Comparison of ENCODE assay signal across 8 cellular contexts in the genomic region with DNA sequence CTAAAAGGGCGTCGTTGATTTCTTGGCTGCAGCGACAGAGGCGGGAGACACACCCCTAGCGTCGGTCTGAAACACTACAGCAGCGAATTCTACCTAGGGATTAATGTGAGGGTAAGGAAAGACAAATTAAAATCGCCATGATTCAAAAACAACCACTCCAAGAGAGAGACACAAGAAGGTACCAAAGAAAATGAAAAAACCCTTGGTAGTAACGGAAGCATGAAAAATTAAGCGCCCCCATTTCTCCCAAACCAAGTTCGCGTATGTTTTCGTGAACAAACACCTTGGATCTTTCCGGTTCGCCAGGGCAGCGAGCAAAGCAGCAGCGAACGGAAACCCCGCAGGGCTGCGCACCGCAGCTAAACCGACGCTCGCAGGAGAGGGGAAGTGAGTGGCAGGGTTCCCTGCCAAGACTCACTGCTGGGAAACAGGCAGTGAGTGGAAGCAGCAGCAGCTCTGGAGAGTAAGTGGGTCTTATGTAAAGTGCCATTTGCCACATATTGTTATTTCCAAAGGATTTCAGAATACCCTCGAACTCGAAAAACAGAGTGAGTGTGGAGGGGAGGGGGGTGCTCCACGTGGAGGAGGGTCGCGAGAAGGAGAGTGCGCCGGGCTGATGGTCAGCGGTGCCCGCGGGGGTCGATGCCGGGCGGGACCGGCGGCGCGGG. TPM values are rescaled to one million over a fixed set of nuclear protein-coding genes. Genes with fewer than 3 reads are reported as not detected.
DNase-seq lines count a peak whose midpoint lies in the region; ATAC-seq and TF ChIP-seq lines count a peak whose summit lies in the region.

No MANE protein-coding gene starts in this region.

- POLR2A ChIA-PET in SK-N-SH (lab: Yijun Ruan, JAX) = no interaction called here

- H4K8ac ChIP-seq in trophoblast cell (ENCODE audit: low read depth, low read length) = peak overlapping the region; percentile 79

- H2BK12ac ChIP-seq in trophoblast cell (ENCODE audit: low read length) = no peak overlapping the region

- DNase-seq in NCI-H1048 (lab: John Stamatoyannopoulos, UW) (peak; percentile 56), SK-N-SH (peak; percentile 65), head of caudate nucleus (peak; percentile 37 to 83 (median 63)), trophoblast cell (peak; percentile 71 to 90), transverse colon (peak; percentile 86)
- DNase-seq in activated naive CD8-positive, alpha-beta T cell treated with anti-CD3 and anti-CD28 coated beads for 36 hours = peak; percentile 69

- peaks cover 15% of the 10 kb centered on the region for H3K79me1 ChIP-seq in trophoblast cell (ENCODE audit: low read length)

- H4K12ac ChIP-seq in trophoblast cell (ENCODE audit: low read depth, low read length) = no peak overlapping the region

- H3K4me3 ChIP-seq in GM08714 (ENCODE audit: low read length) (peak overlapping the region; percentile 72), SK-N-SH (ENCODE audit: low read depth in 2 of 2, low read length in 1 of 2) (peak overlapping the region; percentile 88 to 99), trophoblast cell (ENCODE audit: low read depth, low read length) (peak overlapping the region; percentile 93), transverse colon (peak overlapping the region; percentile 71 to 97 (median 81))

- H3K9ac ChIP-seq in SK-N-SH = peak overlapping the region; percentile 91
- H3K9ac ChIP-seq in trophoblast cell (ENCODE audit: low read length) = peak overlapping the region; percentile 77

- H4K91ac ChIP-seq in trophoblast cell (ENCODE audit: low read depth, low read length) = peak overlapping the region; percentile 72

- TF ChIP-seq CTCF in SK-N-SH (IDR thresholded peaks at IDR 0.05) = peak; percentile 71
- TF ChIP-seq CTCF in transverse colon (IDR thresholded peaks at IDR 0.05) = peak; percentile 74 to 94 (median 77)

- H3K27me3 ChIP-seq in SK-N-SH (ENCODE audit: insufficient read depth) = no peaks in the 10 kb centered on the region
- no peaks in the 10 kb centered on the region for H3K27me3 ChIP-seq in trophoblast cell (ENCODE audit: insufficient read depth, low read length)
- no peaks in the 10 kb centered on the region for H3K27me3 ChIP-seq in transverse colon

- H3K79me2 ChIP-seq in SK-N-SH (ENCODE audit: insufficient read depth) (peaks cover 78% of the 10 kb centered on the region), trophoblast cell (ENCODE audit: control insufficient read depth, insufficient read depth, low read length, poor library complexity) (peaks cover 22% of the 10 kb centered on the region)

- TF ChIP-seq POLR2A in transverse colon (IDR thresholded peaks at IDR 0.05) = peak; percentile 61

- H3K9me2 ChIP-seq in SK-N-SH = no peaks in the 10 kb centered on the region

- H3K9me3 Mint-ChIP-seq in activated naive CD8-positive, alpha-beta T cell treated with anti-CD3 and anti-CD28 coated beads for 36 hours = no peaks in the 10 kb centered on the region

- intact Hi-C loops in head of caudate nucleus (cut with DNase I) (loop anchor here (5.0 kb wide), 1 partner anchor 94 kb away; a partner anchor contains a TSS), transverse colon (cut with DNase I; ENCODE audit: low total_unique reads) (loop anchor here (5.0 kb wide), 1 partner anchor 54 kb away; no protein-coding TSS in a partner anchor)

- H3K14ac ChIP-seq in trophoblast cell (ENCODE audit: low read length) = peak overlapping the region; percentile 77

- peak overlapping the region; percentile 90 to 96 for H3K27ac ChIP-seq in SK-N-SH (ENCODE audit: low read depth in 2 of 2, low read length in 1 of 2)
- peak overlapping the region; percentile 90 for H3K27ac ChIP-seq in trophoblast cell (ENCODE audit: low read depth, low read length)
- H3K27ac ChIP-seq in transverse colon = peak overlapping the region; percentile 98 to 100 (median 98)

- in situ Hi-C loops in transverse colon (cut with MboI; ENCODE audit: low pct_ligation_motif_present in 1 of 4, low pct_unique_long_range_greater_than_20kb in 1 of 4, low sequenced_read_pairs in 3 of 4) = no loop called here

- H3K36me3 Mint-ChIP-seq in activated naive CD8-positive, alpha-beta T cell treated with anti-CD3 and anti-CD28 coated beads for 36 hours = peaks cover 16% of the 10 kb centered on the region

- H3K9me3 ChIP-seq in SK-N-SH (no peaks in the 10 kb centered on the region), trophoblast cell (ENCODE audit: insufficient read depth, low read depth, low read length) (peaks cover 2% of the 10 kb centered on the region), transverse colon (no peaks in the 10 kb centered on the region)

- peak overlapping the region; percentile 13 for H2AK5ac ChIP-seq in trophoblast cell (ENCODE audit: low read length)

- peaks cover 26% of the 10 kb centered on the region for H3F3A ChIP-seq in SK-N-SH (replicated peaks; ENCODE audit: insufficient read depth)

- peak overlapping the region; percentile 26 for H2BK120ac ChIP-seq in trophoblast cell (ENCODE audit: insufficient read depth, low read length, poor library complexity)

- H3K4ac ChIP-seq in trophoblast cell (ENCODE audit: low read depth, low read length) = peak overlapping the region; percentile 68

- CTCF ChIA-PET in SK-N-SH (lab: Yijun Ruan, JAX) = interaction anchor here (1.4 to 2.3 kb wide), 9 partner anchors 10 to 129 kb away, joined by 3 to 16 read pairs (median 4); no protein-coding TSS in a partner anchor

- peak overlapping the region; percentile 66 for H3K4me2 ChIP-seq in SK-N-SH
- H3K4me2 ChIP-seq in trophoblast cell (ENCODE audit: low read length) = peak overlapping the region; percentile 75

- no peaks in the 10 kb centered on the region for H3K27me3 Mint-ChIP-seq in activated naive CD8-positive, alpha-beta T cell treated with anti-CD3 and anti-CD28 coated beads for 36 hours

- under 1% methylated on average over 33 of the region's 41 CpGs for WGBS in SK-N-SH (ENCODE audit: low lambda C conversion rate)
- WGBS in trophoblast cell (ENCODE audit: extremely low coverage, insufficient coverage, insufficient read length) = no CpG with 5 or more reads among the region's 41 CpGs
- WGBS in transverse colon (ENCODE audit: low coverage in 1 of 2), 2 donors = 0% methylated on average over 8 to 38 of the region's 41 CpGs

- peak overlapping the region; percentile 80 for H3K18ac ChIP-seq in trophoblast cell (ENCODE audit: low read length)

- H3K4me1 Mint-ChIP-seq in activated naive CD8-positive, alpha-beta T cell treated with anti-CD3 and anti-CD28 coated beads for 36 hours = peaks cover 28% of the 10 kb centered on the region

- H2AFZ ChIP-seq in SK-N-SH (ENCODE audit: low read depth) (no peak overlapping the region), trophoblast cell (ENCODE audit: insufficient read depth, low read length, poor library complexity) (no peak overlapping the region)

- TF ChIP-seq EP300 in SK-N-SH (IDR thresholded peaks at IDR 0.05; ENCODE audit: borderline replicate concordance in 1 of 2, low read depth in 1 of 2, low read length in 1 of 2) = no peak
- no peak for TF ChIP-seq EP300 in transverse colon (IDR thresholded peaks at IDR 0.05; ENCODE audit: low read depth)

- peak overlapping the region; percentile 97 for H3K4me3 Mint-ChIP-seq in activated naive CD8-positive, alpha-beta T cell treated with anti-CD3 and anti-CD28 coated beads for 36 hours

- peak; percentile 71 for TF ChIP-seq RAD21 in SK-N-SH (IDR thresholded peaks at IDR 0.05; ENCODE audit: low read length)

- peaks cover 47% of the 10 kb centered on the region for H4K20me1 ChIP-seq in SK-N-SH (ENCODE audit: insufficient read depth)

- no peak overlapping the region for H3K23ac ChIP-seq in trophoblast cell (ENCODE audit: low read length)

- H3K4me1 ChIP-seq in SK-N-SH (ENCODE audit: control insufficient read depth in 1 of 2, insufficient read depth in 2 of 2, low read depth in 1 of 2, low read length in 1 of 2) (peaks cover 18 to 40% of the 10 kb centered on the region in 2 experiments), trophoblast cell (ENCODE audit: control insufficient read depth in 1 of 2, insufficient read depth in 2 of 2, low read length in 2 of 2) (peaks cover 3 to 5% of the 10 kb centered on the region in 2 experiments), transverse colon (peaks cover 28 to 55% (median 49%) of the 10 kb centered on the region in 4 donors)

- H3K27ac Mint-ChIP-seq in activated naive CD8-positive, alpha-beta T cell treated with anti-CD3 and anti-CD28 coated beads for 36 hours = peak overlapping the region; percentile 100

- H2BK5ac ChIP-seq in trophoblast cell (ENCODE audit: low read depth, low read length, poor library complexity) = peak overlapping the region; percentile 67

- ATAC-seq in HG02588 (IDR thresholded peaks at IDR 0.05; ENCODE audit: unreplicated experiment) = peak; percentile 46

- H3K36me3 ChIP-seq in SK-N-SH (replicated peaks in 1 of 2; ENCODE audit: control insufficient read depth in 1 of 2, insufficient read depth in 2 of 2, low read length in 1 of 2) (peaks cover 4 to 8% of the 10 kb centered on the region in 2 experiments), trophoblast cell (ENCODE audit: control insufficient read depth in 1 of 2, insufficient read depth in 2 of 2, low read length in 2 of 2) (no peaks in the 10 kb centered on the region), transverse colon (no peaks in the 10 kb centered on the region)

TF ChIP-seq in SK-N-SH, 30 proteins besides CTCF, POLR2A, EP300 and RAD21 (continues in another document):
- TF ChIP-seq TEAD4 (IDR thresholded peaks at IDR 0.05; ENCODE audit: borderline replicate concordance, insufficient read depth) = no peak
- TF ChIP-seq SMC3 (IDR thresholded peaks at IDR 0.05; ENCODE audit: low read depth, low read length) = peak; percentile 41; the same call in 1 of the 2 replicates
- peak; percentile 28; the same call in 1 of the 2 replicates for TF ChIP-seq RCOR1 (IDR thresholded peaks at IDR 0.05; ENCODE audit: low read length)
- peak; percentile 77 for TF ChIP-seq RFX5 (IDR thresholded peaks at IDR 0.05; ENCODE audit: low read length)
- TF ChIP-seq FOSL2 (IDR thresholded peaks at IDR 0.05; ENCODE audit: borderline replicate concordance, low read depth) = no peak
- peak; percentile 14 for TF ChIP-seq SIN3A (IDR thresholded peaks at IDR 0.05; ENCODE audit: borderline replicate concordance, low read depth, low read length)

RNA-seq across cellular contexts. Expression of a gene that starts 1.0 kb away (rescaled TPM):
- 12.0 and 13.8 TPM in 2 replicates for polyA plus RNA-seq in SK-N-SH (2012; rRNA removed)
- polyA plus RNA-seq in SK-N-SH (2012; cell fraction: cytosol; rRNA removed) = 27.6 and 31.0 TPM in 2 replicates
- 5.6 and 12.8 TPM in 2 replicates for polyA plus RNA-seq in SK-N-SH (2012; cell fraction: nucleus; rRNA removed)
- 10 to 100 TPM; 80.8 to 93.2 TPM for total RNA-seq in activated naive CD8-positive, alpha-beta T cell treated with anti-CD3 and anti-CD28 coated beads for 36 hours
- polyA plus RNA-seq in trophoblast cell (2013) = 42.2 and 43.4 TPM in 2 replicates
- total RNA-seq in transverse colon = 10 to 100 TPM in 3 of 4 donors, 1 to 10 TPM in 1; 9.2 to 32.2 (median 28.1) TPM

Comparison
In these comparisons a context has a peak if more than half of its experiments do, and no peak if none do; other contexts are left out.
1. Peak in every context shown above with its lines: DNase-seq, ATAC-seq, H3K4me3 ChIP-seq and H3K27ac ChIP-seq.